Comparison of ENCODE assay signal across 18 cellular contexts in genomic region chr11:84091212-84091986, GRCh38.
"Had no signal": no experiment of that assay in that cellular context is flagged by ENCODE, and none has a peak within 500 bp of the region (broad histone marks: within the 10 kb centered on the region; RNA-seq: fewer than 3 reads in every experiment).

No MANE protein-coding gene starts in this region.

- ATAC-seq: activated CD8-positive, alpha-beta T cell treated with anti-CD3 and anti-CD28 coated beads for 36 hours; activated T-cell treated with anti-CD3 and anti-CD28 coated beads, Interleukin-2, amount 50 U/mL, for 72 hours; left lung; pancreas; stimulated activated naive CD8-positive, alpha-beta T cell treated with anti-CD3 and anti-CD28 coated beads, Interleukin-15, amount 100 ng/mL, for 72 hours had no signal

- H3K4me3 ChIP-seq: cardiac muscle cell, colonic mucosa, left lung, pancreas, thyroid gland had no signal

- H3K36me3 ChIP-seq: cardiac muscle cell, colonic mucosa, left lung, pancreas, thyroid gland had no signal

- FAIRE-seq: pancreas, urothelium cell line had no signal

- H3K27me3 ChIP-seq: cardiac muscle cell, colonic mucosa, left lung, pancreas, thyroid gland had no signal

- H3K9me3 ChIP-seq: colonic mucosa, left lung, pancreas, thyroid gland had no signal

- DNase-seq: activated CD4-positive, alpha-beta T cell treated with anti-CD3 and anti-CD28 coated beads for 4 hours; activated CD8-positive, alpha-beta memory T cell treated with anti-CD3 and anti-CD28 coated beads, Interleukin-2, amount 50 U/mL, for 4 hours; activated CD8-positive, alpha-beta T cell treated with anti-CD3 and anti-CD28 coated beads for 36 hours; activated naive CD8-positive, alpha-beta T cell treated with anti-CD3 and anti-CD28 coated beads, Interleukin-2, amount 10 ng/mL, durations not matched to agents 7 days and 5 days; activated T-cell treated with anti-CD3 and anti-CD28 coated beads, Interleukin-2, amount 50 U/mL, for 72 hours; colonic mucosa; effector memory CD4-positive, alpha-beta T cell; left lung; mesenchymal stem cell; pancreas; retina; stimulated activated CD4-positive, alpha-beta T cell treated with anti-CD3 and anti-CD28 coated beads, Interleukin-15, amount 100 ng/mL, for 24 hours; stimulated activated CD4-positive, alpha-beta T cell treated with anti-CD3 and anti-CD28 coated beads, Interleukin-4, amount 100 ng/mL, for 4 hours; stimulated activated naive CD8-positive, alpha-beta T cell treated with anti-CD3 and anti-CD28 coated beads, Interleukin-15, amount 100 ng/mL, for 72 hours; T-helper 9 cell; thyroid gland had no signal

- H3K27ac ChIP-seq: cardiac muscle cell, colonic mucosa, left lung, pancreas, thyroid gland had no signal

- H3K4me1 ChIP-seq: colonic mucosa, left lung, pancreas had no signal
